1 cellular context compared by ENCODE assay signal in the genomic region with DNA sequence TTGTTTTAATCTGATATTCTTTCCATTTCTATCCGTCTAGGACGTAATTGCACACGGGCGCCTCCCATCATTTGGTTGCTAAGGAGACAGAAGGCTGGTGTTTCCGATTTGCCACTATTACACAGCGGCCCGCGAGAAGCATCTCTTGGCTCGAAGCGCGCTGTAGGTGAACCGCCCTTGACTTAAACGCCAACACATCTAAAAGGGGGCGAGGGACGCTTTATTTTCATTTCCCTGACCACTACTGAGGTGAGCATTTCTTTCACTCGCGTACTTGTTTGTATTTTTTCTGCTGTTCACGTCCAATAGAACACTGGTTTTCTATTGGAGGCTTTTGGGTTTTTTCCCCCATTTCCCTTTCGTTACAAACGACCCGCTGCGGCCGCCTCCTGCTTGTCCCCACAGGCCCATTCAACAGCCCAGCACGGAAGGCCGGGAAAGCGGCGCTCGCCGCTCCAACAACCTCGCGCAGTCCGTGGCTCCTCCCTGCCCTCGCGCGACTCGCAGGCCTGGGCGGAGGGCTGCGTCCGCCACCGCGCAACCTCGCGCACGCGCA.
TF ChIP-seq lines count a peak whose summit lies in the region.

No MANE protein-coding gene starts in this region.

TF ChIP-seq in K562, 482 proteins besides CTCF, POLR2A, EP300 and RAD21 (continued from another document and continues in another):
- TF ChIP-seq, protein P1, sequence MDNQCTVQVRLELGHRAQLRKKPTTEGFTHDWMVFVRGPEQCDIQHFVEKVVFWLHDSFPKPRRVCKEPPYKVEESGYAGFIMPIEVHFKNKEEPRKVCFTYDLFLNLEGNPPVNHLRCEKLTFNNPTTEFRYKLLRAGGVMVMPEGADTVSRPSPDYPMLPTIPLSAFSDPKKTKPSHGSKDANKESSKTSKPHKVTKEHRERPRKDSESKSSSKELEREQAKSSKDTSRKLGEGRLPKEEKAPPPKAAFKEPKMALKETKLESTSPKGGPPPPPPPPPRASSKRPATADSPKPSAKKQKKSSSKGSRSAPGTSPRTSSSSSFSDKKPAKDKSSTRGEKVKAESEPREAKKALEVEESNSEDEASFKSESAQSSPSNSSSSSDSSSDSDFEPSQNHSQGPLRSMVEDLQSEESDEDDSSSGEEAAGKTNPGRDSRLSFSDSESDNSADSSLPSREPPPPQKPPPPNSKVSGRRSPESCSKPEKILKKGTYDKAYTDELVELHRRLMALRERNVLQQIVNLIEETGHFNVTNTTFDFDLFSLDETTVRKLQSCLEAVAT (IDR thresholded peaks at IDR 0.05), result peak; percentile 29 to 44; a peak in 1 of 4 replicates
- TF ChIP-seq GTF2E2 (tag; IDR thresholded peaks at IDR 0.05) (peak; percentile 63; the same call in 1 of the 2 replicates), SMAD3 (CRISPR knock-in tag; conservative IDR thresholded peaks at IDR 0.05) (no peak), ZNF764 (CRISPR knock-in tag; IDR thresholded peaks at IDR 0.05; ENCODE audit: low read depth) (no peak), TCF3 (CRISPR knock-in tag; IDR thresholded peaks at IDR 0.05) (0 out of 2 replicates have a peak, but pooled peaks have one; percentile 11), ZEB2 (IDR thresholded peaks at IDR 0.05) (0 out of 2 replicates have a peak, but pooled peaks have one; percentile 32), NBN (IDR thresholded peaks at IDR 0.05; ENCODE audit: low read depth) (peak; percentile 75; the same call in 1 of the 2 replicates), FOSL1 (tag; conservative IDR thresholded peaks at IDR 0.05) (0 out of 2 replicates have a peak, but pooled peaks have one; percentile 38), RCOR1 (IDR thresholded peaks at IDR 0.05; ENCODE audit: borderline replicate concordance in 1 of 2, low read depth in 2 of 2, low read length in 2 of 2) (0 out of 4 replicates have a peak, but pooled peaks of 1 of the 2 experiments have one; percentile 22), NUFIP1 (IDR thresholded peaks at IDR 0.05; ENCODE audit: partially characterized antibody) (no peak), NR1H2 (CRISPR knock-in tag; IDR thresholded peaks at IDR 0.05) (no peak), ETV5 (CRISPR knock-in tag; IDR thresholded peaks at IDR 0.05; ENCODE audit: low read depth) (0 out of 2 replicates have a peak, but pooled peaks have one; percentile 0), SUPT5H (IDR thresholded peaks at IDR 0.05) (peak; percentile 90), MXI1 (IDR thresholded peaks at IDR 0.05; ENCODE audit: low read depth, low read length) (no peak), PHB (CRISPR knock-in tag; IDR thresholded peaks at IDR 0.05) (no peak), MCM3 (IDR thresholded peaks at IDR 0.05) (no peak), ZFPM2 (CRISPR knock-in tag; IDR thresholded peaks at IDR 0.05) (no peak), TOE1 (IDR thresholded peaks at IDR 0.05; ENCODE audit: borderline replicate concordance) (0 out of 2 replicates have a peak, but pooled peaks have one; percentile 39), TOE1 (CRISPR knock-in tag; IDR thresholded peaks at IDR 0.05; ENCODE audit: borderline replicate concordance, low read depth) (no peak), RFX1 (IDR thresholded peaks at IDR 0.05) (peak; percentile 92), TEAD4 (IDR thresholded peaks at IDR 0.05; ENCODE audit: low read length) (no peak), TEAD4 (CRISPR knock-in tag; IDR thresholded peaks at IDR 0.05; ENCODE audit: borderline replicate concordance) (no peak), SMARCA4 (IDR thresholded peaks at IDR 0.05) (peak; percentile 55; the same call in 1 of the 2 replicates), CHCHD3 (CRISPR knock-in tag; IDR thresholded peaks at IDR 0.05) (no peak), CHD1 (IDR thresholded peaks at IDR 0.05; ENCODE audit: low read length) (peak; percentile 38), ZKSCAN8 (CRISPR knock-in tag; IDR thresholded peaks at IDR 0.05) (no peak), ARID2 (IDR thresholded peaks at IDR 0.05) (0 out of 2 replicates have a peak, but pooled peaks have one; percentile 25), CTBP1 (IDR thresholded peaks at IDR 0.05; ENCODE audit: borderline replicate concordance) (peak; percentile 14; the same call in 1 of the 2 replicates), NRF1 (conservative IDR thresholded peaks at IDR 0.05 in 1 of 2, IDR thresholded peaks at IDR 0.05 in 1 of 2) (peak; percentile 85 to 87), TEAD1 (CRISPR knock-in tag; IDR thresholded peaks at IDR 0.05) (no peak), PML (IDR thresholded peaks at IDR 0.05; ENCODE audit: low read length) (0 out of 2 replicates have a peak, but pooled peaks have one; percentile 57), ARNT (IDR thresholded peaks at IDR 0.05) (peak in 1 of 2 experiments; percentile 70; a peak in 1 of 4 replicates), ARID1B (IDR thresholded peaks at IDR 0.05) (peak; percentile 29; the same call in 1 of the 2 replicates), POLR2H (tag; IDR thresholded peaks at IDR 0.05; ENCODE audit: low read depth) (peak; percentile 94), LCOR (CRISPR knock-in tag; IDR thresholded peaks at IDR 0.05) (peak; percentile 87), FOXK2 (conservative IDR thresholded peaks at IDR 0.05 in 1 of 2, IDR thresholded peaks at IDR 0.05 in 1 of 2; ENCODE audit: low read depth in 2 of 2) (peak; percentile 29 to 60; a peak in 1 of 4 replicates), ZNF263 (CRISPR knock-in tag; IDR thresholded peaks at IDR 0.05; ENCODE audit: borderline replicate concordance) (peak; percentile 11; the same call in 1 of the 2 replicates), ASH1L (IDR thresholded peaks at IDR 0.05; ENCODE audit: borderline replicate concordance, low read depth, partially characterized antibody) (no peak), BCOR (IDR thresholded peaks at IDR 0.05) (peak; percentile 52), ZNF197 (CRISPR knock-in tag; IDR thresholded peaks at IDR 0.05; ENCODE audit: low read depth) (0 out of 2 replicates have a peak, but pooled peaks have one; percentile 51), PCBP1 (IDR thresholded peaks at IDR 0.05; ENCODE audit: low read depth, low read length, poor library complexity, severe bottlenecking) (peak; percentile 98), NCOA4 (IDR thresholded peaks at IDR 0.05; ENCODE audit: partially characterized antibody) (no peak), PPARD (CRISPR knock-in tag; IDR thresholded peaks at IDR 0.05) (no peak), TAF1 (IDR thresholded peaks at IDR 0.05; ENCODE audit: control insufficient read depth, extremely low read depth, insufficient read depth, low read length, severe bottlenecking) (peak; percentile 75), COPS2 (conservative IDR thresholded peaks at IDR 0.05) (no peak), ETV1 (tag; conservative IDR thresholded peaks at IDR 0.05; ENCODE audit: low read depth) (no peak), POLR2AphosphoS2 (IDR thresholded peaks at IDR 0.05; ENCODE audit: low read length) (no peak), EHMT2 (IDR thresholded peaks at IDR 0.05) (0 out of 2 replicates have a peak, but pooled peaks have one; percentile 28), SOX6 (IDR thresholded peaks at IDR 0.05) (peak; percentile 10; the same call in 1 of the 2 replicates)
- TF ChIP-seq, protein P2, sequence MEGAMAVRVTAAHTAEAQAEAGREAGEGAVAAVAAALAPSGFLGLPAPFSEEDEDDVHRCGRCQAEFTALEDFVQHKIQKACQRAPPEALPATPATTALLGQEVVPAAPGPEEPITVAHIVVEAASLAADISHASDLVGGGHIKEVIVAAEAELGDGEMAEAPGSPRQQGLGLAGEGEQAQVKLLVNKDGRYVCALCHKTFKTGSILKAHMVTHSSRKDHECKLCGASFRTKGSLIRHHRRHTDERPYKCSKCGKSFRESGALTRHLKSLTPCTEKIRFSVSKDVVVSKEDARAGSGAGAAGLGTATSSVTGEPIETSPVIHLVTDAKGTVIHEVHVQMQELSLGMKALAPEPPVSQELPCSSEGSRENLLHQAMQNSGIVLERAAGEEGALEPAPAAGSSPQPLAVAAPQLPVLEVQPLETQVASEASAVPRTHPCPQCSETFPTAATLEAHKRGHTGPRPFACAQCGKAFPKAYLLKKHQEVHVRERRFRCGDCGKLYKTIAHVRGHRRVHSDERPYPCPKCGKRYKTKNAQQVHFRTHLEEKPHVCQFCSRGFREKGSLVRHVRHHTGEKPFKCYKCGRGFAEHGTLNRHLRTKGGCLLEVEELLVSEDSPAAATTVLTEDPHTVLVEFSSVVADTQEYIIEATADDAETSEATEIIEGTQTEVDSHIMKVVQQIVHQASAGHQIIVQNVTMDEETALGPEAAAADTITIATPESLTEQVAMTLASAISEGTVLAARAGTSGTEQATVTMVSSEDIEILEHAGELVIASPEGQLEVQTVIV (CRISPR knock-in tag; IDR thresholded peaks at IDR 0.05; ENCODE audit: borderline replicate concordance), result no peak
- TF ChIP-seq, protein P3, sequence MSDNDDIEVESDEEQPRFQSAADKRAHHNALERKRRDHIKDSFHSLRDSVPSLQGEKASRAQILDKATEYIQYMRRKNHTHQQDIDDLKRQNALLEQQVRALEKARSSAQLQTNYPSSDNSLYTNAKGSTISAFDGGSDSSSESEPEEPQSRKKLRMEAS (CRISPR knock-in tag; IDR thresholded peaks at IDR 0.05), result 0 out of 2 replicates have a peak, but pooled peaks have one; percentile 7
- TF ChIP-seq, protein P4, sequence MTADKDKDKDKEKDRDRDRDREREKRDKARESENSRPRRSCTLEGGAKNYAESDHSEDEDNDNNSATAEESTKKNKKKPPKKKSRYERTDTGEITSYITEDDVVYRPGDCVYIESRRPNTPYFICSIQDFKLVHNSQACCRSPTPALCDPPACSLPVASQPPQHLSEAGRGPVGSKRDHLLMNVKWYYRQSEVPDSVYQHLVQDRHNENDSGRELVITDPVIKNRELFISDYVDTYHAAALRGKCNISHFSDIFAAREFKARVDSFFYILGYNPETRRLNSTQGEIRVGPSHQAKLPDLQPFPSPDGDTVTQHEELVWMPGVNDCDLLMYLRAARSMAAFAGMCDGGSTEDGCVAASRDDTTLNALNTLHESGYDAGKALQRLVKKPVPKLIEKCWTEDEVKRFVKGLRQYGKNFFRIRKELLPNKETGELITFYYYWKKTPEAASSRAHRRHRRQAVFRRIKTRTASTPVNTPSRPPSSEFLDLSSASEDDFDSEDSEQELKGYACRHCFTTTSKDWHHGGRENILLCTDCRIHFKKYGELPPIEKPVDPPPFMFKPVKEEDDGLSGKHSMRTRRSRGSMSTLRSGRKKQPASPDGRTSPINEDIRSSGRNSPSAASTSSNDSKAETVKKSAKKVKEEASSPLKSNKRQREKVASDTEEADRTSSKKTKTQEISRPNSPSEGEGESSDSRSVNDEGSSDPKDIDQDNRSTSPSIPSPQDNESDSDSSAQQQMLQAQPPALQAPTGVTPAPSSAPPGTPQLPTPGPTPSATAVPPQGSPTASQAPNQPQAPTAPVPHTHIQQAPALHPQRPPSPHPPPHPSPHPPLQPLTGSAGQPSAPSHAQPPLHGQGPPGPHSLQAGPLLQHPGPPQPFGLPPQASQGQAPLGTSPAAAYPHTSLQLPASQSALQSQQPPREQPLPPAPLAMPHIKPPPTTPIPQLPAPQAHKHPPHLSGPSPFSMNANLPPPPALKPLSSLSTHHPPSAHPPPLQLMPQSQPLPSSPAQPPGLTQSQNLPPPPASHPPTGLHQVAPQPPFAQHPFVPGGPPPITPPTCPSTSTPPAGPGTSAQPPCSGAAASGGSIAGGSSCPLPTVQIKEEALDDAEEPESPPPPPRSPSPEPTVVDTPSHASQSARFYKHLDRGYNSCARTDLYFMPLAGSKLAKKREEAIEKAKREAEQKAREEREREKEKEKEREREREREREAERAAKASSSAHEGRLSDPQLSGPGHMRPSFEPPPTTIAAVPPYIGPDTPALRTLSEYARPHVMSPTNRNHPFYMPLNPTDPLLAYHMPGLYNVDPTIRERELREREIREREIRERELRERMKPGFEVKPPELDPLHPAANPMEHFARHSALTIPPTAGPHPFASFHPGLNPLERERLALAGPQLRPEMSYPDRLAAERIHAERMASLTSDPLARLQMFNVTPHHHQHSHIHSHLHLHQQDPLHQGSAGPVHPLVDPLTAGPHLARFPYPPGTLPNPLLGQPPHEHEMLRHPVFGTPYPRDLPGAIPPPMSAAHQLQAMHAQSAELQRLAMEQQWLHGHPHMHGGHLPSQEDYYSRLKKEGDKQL (CRISPR knock-in tag; IDR thresholded peaks at IDR 0.05; ENCODE audit: borderline replicate concordance), result 0 out of 2 replicates have a peak, but pooled peaks have one; percentile 72
- TF ChIP-seq, protein P5, sequence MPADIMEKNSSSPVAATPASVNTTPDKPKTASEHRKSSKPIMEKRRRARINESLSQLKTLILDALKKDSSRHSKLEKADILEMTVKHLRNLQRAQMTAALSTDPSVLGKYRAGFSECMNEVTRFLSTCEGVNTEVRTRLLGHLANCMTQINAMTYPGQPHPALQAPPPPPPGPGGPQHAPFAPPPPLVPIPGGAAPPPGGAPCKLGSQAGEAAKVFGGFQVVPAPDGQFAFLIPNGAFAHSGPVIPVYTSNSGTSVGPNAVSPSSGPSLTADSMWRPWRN (IDR thresholded peaks at IDR 0.05; ENCODE audit: low read depth), result peak; percentile 26; the same call in 1 of the 2 replicates
- TF ChIP-seq, protein P6, sequence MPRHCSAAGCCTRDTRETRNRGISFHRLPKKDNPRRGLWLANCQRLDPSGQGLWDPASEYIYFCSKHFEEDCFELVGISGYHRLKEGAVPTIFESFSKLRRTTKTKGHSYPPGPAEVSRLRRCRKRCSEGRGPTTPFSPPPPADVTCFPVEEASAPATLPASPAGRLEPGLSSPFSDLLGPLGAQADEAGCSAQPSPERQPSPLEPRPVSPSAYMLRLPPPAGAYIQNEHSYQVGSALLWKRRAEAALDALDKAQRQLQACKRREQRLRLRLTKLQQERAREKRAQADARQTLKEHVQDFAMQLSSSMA (CRISPR knock-in tag; IDR thresholded peaks at IDR 0.05), result 0 out of 2 replicates have a peak, but pooled peaks have one; percentile 49
- TF ChIP-seq, protein P7, sequence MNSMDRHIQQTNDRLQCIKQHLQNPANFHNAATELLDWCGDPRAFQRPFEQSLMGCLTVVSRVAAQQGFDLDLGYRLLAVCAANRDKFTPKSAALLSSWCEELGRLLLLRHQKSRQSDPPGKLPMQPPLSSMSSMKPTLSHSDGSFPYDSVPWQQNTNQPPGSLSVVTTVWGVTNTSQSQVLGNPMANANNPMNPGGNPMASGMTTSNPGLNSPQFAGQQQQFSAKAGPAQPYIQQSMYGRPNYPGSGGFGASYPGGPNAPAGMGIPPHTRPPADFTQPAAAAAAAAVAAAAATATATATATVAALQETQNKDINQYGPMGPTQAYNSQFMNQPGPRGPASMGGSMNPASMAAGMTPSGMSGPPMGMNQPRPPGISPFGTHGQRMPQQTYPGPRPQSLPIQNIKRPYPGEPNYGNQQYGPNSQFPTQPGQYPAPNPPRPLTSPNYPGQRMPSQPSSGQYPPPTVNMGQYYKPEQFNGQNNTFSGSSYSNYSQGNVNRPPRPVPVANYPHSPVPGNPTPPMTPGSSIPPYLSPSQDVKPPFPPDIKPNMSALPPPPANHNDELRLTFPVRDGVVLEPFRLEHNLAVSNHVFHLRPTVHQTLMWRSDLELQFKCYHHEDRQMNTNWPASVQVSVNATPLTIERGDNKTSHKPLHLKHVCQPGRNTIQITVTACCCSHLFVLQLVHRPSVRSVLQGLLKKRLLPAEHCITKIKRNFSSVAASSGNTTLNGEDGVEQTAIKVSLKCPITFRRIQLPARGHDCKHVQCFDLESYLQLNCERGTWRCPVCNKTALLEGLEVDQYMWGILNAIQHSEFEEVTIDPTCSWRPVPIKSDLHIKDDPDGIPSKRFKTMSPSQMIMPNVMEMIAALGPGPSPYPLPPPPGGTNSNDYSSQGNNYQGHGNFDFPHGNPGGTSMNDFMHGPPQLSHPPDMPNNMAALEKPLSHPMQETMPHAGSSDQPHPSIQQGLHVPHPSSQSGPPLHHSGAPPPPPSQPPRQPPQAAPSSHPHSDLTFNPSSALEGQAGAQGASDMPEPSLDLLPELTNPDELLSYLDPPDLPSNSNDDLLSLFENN (IDR thresholded peaks at IDR 0.05; ENCODE audit: low read depth in 2 of 2, low read length in 2 of 2), result 0 out of 4 replicates have a peak, but pooled peaks of 1 of the 2 experiments have one; percentile 10
